In the genomic region with DNA sequence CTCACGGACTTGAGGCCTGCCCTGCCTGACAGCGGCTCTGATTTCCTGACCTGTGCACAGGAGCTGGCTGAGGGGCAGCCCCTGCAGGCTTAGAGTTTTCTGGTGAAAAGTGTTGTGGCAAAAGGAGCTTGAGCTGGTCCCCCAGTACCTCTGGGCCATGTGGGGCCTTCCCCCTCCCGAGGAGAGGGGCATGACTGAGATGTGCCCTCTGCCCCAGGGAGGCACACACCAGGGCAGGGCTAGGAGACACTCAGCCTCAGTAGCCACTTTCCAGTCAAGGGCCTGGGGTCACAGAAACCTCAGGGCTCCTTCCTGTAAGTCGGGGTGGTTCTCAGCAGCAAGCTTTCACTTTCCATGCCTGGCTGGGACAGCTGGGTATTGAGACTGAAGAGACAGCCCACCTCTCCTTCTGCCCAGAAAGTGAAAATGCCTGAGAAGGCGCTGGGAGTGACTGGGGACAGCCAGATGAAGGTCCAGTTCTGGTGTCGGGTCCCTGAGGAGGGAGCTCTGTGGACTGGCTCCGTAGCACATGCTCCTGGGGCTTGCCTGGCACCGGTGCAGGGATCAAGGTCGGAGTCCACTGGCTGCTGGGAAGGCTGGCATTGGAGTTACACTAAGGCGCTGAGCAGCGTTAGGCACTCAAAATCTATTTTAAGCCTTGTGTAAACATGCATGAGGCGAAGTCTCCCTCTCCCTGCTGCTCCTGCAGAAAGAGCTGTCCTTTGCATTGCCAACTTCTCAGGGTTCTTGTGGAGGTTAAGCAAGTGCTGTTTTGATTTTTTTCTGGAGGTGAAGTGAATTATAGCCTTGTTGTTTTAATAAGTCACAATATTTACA, we compare ENCODE assay signal across 8 cellular contexts.
DNase-seq lines count a peak whose midpoint lies in the region; ATAC-seq and TF ChIP-seq lines count a peak whose summit lies in the region.

No MANE protein-coding gene starts in this region.

- H3K4me1 ChIP-seq in OCI-LY3 (ENCODE audit: low read length), result peaks cover 8% of the 10 kb centered on the region

- no peaks in the 10 kb centered on the region for H3K79me2 ChIP-seq in OCI-LY3 (ENCODE audit: low read length)

- no peak for TF ChIP-seq CTCF in OCI-LY3 (IDR thresholded peaks at IDR 0.05; ENCODE audit: low read depth, low read length)
- TF ChIP-seq CTCF in HFFc6 (IDR thresholded peaks at IDR 0.05), result no peak

- peak; percentile 98 for ATAC-seq in GM19395 (IDR thresholded peaks at IDR 0.05; ENCODE audit: unreplicated experiment)
- ATAC-seq in HG03469 (IDR thresholded peaks at IDR 0.05; ENCODE audit: unreplicated experiment), result peak; percentile 88
- ATAC-seq in left ventricle myocardium superior, result peak; percentile 93

- peak overlapping the region; percentile 28 for H3K4me3 ChIP-seq in OCI-LY3 (ENCODE audit: low read length)

- H3K27ac Mint-ChIP-seq in activated naive CD8-positive, alpha-beta T cell treated with anti-CD3 and anti-CD28 coated beads for 36 hours, result peak overlapping the region; percentile 93
- H3K27ac Mint-ChIP-seq in HFFc6, result no peak overlapping the region

- peaks cover 25% of the 10 kb centered on the region for H3K4me1 Mint-ChIP-seq in activated naive CD8-positive, alpha-beta T cell treated with anti-CD3 and anti-CD28 coated beads for 36 hours
- H3K4me1 Mint-ChIP-seq in HFFc6 (ENCODE audit: low read depth), result no peaks in the 10 kb centered on the region

- no peaks in the 10 kb centered on the region for H3K9me3 ChIP-seq in OCI-LY3 (ENCODE audit: insufficient read depth, low read length)

- H3K27ac ChIP-seq in OCI-LY3 (ENCODE audit: low read length), result no peak overlapping the region

- no peaks in the 10 kb centered on the region for H3K36me3 ChIP-seq in OCI-LY3 (replicated peaks; ENCODE audit: low read depth, low read length)

- H3K4me2 ChIP-seq in OCI-LY3 (ENCODE audit: low read length), result peak overlapping the region; percentile 62

- H4K20me1 ChIP-seq in OCI-LY3 (ENCODE audit: insufficient read depth, low read length), result no peaks in the 10 kb centered on the region

- no peaks in the 10 kb centered on the region for H3K36me3 Mint-ChIP-seq in activated naive CD8-positive, alpha-beta T cell treated with anti-CD3 and anti-CD28 coated beads for 36 hours
- 0 out of 2 replicates have a peak, but pooled peaks cover 4% of the 10 kb centered on the region for H3K36me3 Mint-ChIP-seq in HFFc6 (ENCODE audit: low read depth)

- H3K9me3 Mint-ChIP-seq in activated naive CD8-positive, alpha-beta T cell treated with anti-CD3 and anti-CD28 coated beads for 36 hours, result no peaks in the 10 kb centered on the region
- peaks cover 43% of the 10 kb centered on the region for H3K9me3 Mint-ChIP-seq in HFFc6

- peak in 9 of 14 donors; percentile 15 to 79 (median 37) for DNase-seq in C1 segment of cervical spinal cord (lab: John Stamatoyannopoulos, UW)
- DNase-seq in activated naive CD8-positive, alpha-beta T cell treated with anti-CD3 and anti-CD28 coated beads for 36 hours, result peak; percentile 79
- DNase-seq in left ventricle myocardium superior, result peak; percentile 86
- peak; percentile 71 for DNase-seq in smooth muscle cell of the brain vasculature (ENCODE audit: low read depth, low spot score)
- DNase-seq in HFFc6, result no peak

- intact Hi-C loops in left ventricle myocardium superior (cut with micrococcal nuclease), result no loop called here

- H3K27me3 Mint-ChIP-seq in activated naive CD8-positive, alpha-beta T cell treated with anti-CD3 and anti-CD28 coated beads for 36 hours, result no peaks in the 10 kb centered on the region
- no peaks in the 10 kb centered on the region; the same call in 1 of the 2 replicates for H3K27me3 Mint-ChIP-seq in HFFc6 (ENCODE audit: insufficient read depth)

- H3K9ac ChIP-seq in OCI-LY3 (ENCODE audit: low read length), result peak overlapping the region; percentile 46; the same call in 1 of the 2 replicates

- H3K4me3 Mint-ChIP-seq in activated naive CD8-positive, alpha-beta T cell treated with anti-CD3 and anti-CD28 coated beads for 36 hours, result peak overlapping the region; percentile 62
- H3K4me3 Mint-ChIP-seq in HFFc6, result no peak overlapping the region

- no peaks in the 10 kb centered on the region; the same call in 1 of the 2 replicates for H3K27me3 ChIP-seq in OCI-LY3 (ENCODE audit: low read depth, low read length)

- H2AFZ ChIP-seq in OCI-LY3 (ENCODE audit: low read depth, low read length), result peak overlapping the region; percentile 98
